ENCODE assay signal across 25 cellular contexts in the genomic region with DNA sequence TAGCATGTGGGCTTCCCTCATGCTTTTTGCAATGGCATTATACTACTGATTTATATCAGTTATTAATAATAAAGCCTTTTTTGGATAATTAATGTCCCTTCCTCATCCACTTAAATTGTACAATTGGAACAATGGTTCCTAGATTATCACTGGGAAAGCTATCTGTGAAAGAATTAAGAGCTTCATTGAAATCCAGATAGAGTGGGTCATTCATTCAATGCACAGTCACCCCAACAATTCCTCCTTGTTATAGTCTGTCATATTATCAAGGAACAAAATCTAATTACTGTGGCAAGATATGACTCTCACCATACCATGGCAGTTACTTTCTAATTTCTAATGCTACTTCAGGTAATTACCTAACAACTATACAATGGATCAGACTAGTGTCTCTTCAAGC.
"Had no signal": no experiment of that assay in that cellular context is flagged by ENCODE, and none has a peak within 500 bp of the region (broad histone marks: within the 10 kb centered on the region; RNA-seq: fewer than 3 reads in every experiment).

No MANE protein-coding gene starts in this region.

- H3K36me3 Mint-ChIP-seq: natural killer cell treated with Interleukin-12 subunit alpha and Interleukin-12 subunit beta and Interleukin-15 and Interleukin-18, amount 100 ng/mL, for 72 hours had no signal

- H3K4me3 Mint-ChIP-seq: naive thymus-derived CD8-positive, alpha-beta T cell; natural killer cell treated with Interleukin-12 subunit alpha and Interleukin-12 subunit beta and Interleukin-15 and Interleukin-18, amount 100 ng/mL, for 72 hours; nephron progenitor cell; neural crest cell; stimulated activated effector memory CD8-positive, alpha-beta T cell treated with anti-CD3 and anti-CD28 coated beads, Interleukin-12 subunit alpha, Interleukin-12 subunit beta, amount 100 ng/mL, for 72 hours; stimulated activated naive B cell treated with anti-CD40 and anti-IgM and Interleukin-4, amounts not matched to agents 10 μg/mL and 1 μg/mL and 100 μg/mL, for 72 hours; stimulated activated naive CD8-positive, alpha-beta T cell treated with anti-CD3 and anti-CD28 coated beads, Interleukin-15, Interleukin-2, amounts not matched to agents 100 ng/mL and 50 ng/mL, for 24 hours had no signal

- H3K27me3 Mint-ChIP-seq: naive thymus-derived CD8-positive, alpha-beta T cell; natural killer cell treated with Interleukin-12 subunit alpha and Interleukin-12 subunit beta and Interleukin-15 and Interleukin-18, amount 100 ng/mL, for 72 hours; progenitor cell of endocrine pancreas; stimulated activated naive B cell treated with anti-CD40 and anti-IgM and Interleukin-4, amounts not matched to agents 10 μg/mL and 1 μg/mL and 100 μg/mL, for 72 hours; stimulated activated naive CD8-positive, alpha-beta T cell treated with anti-CD3 and anti-CD28 coated beads, Interleukin-15, Interleukin-2, amounts not matched to agents 100 ng/mL and 50 ng/mL, for 24 hours had no signal

- ATAC-seq: naive thymus-derived CD8-positive, alpha-beta T cell; natural killer cell treated with Interleukin-12 subunit alpha and Interleukin-12 subunit beta and Interleukin-15 and Interleukin-18, amount 100 ng/mL, for 72 hours; pancreas; psoas muscle; right cardiac atrium; right lobe of liver; stimulated activated effector memory CD8-positive, alpha-beta T cell treated with anti-CD3 and anti-CD28 coated beads, Interleukin-12 subunit alpha, Interleukin-12 subunit beta, amount 100 ng/mL, for 72 hours; stimulated activated naive B cell treated with anti-CD40 and anti-IgM and Interleukin-4, amounts not matched to agents 10 μg/mL and 1 μg/mL and 100 μg/mL, for 72 hours had no signal

- H3K9me3 Mint-ChIP-seq: naive thymus-derived CD8-positive, alpha-beta T cell; natural killer cell treated with Interleukin-12 subunit alpha and Interleukin-12 subunit beta and Interleukin-15 and Interleukin-18, amount 100 ng/mL, for 72 hours; neural crest cell; stimulated activated effector memory CD8-positive, alpha-beta T cell treated with anti-CD3 and anti-CD28 coated beads, Interleukin-12 subunit alpha, Interleukin-12 subunit beta, amount 100 ng/mL, for 72 hours; stimulated activated naive B cell treated with anti-CD40 and anti-IgM and Interleukin-4, amounts not matched to agents 10 μg/mL and 1 μg/mL and 100 μg/mL, for 72 hours had no signal

- H3K27ac Mint-ChIP-seq: naive thymus-derived CD8-positive, alpha-beta T cell; nephron progenitor cell; progenitor cell of endocrine pancreas; stimulated activated effector memory CD8-positive, alpha-beta T cell treated with anti-CD3 and anti-CD28 coated beads, Interleukin-12 subunit alpha, Interleukin-12 subunit beta, amount 100 ng/mL, for 72 hours; stimulated activated naive B cell treated with anti-CD40 and anti-IgM and Interleukin-4, amounts not matched to agents 10 μg/mL and 1 μg/mL and 100 μg/mL, for 72 hours; stimulated activated naive CD8-positive, alpha-beta T cell treated with anti-CD3 and anti-CD28 coated beads, Interleukin-15, Interleukin-2, amounts not matched to agents 100 ng/mL and 50 ng/mL, for 24 hours had no signal

- DNase-seq: naive thymus-derived CD8-positive, alpha-beta T cell; nephron progenitor cell; nucleus accumbens; pancreas; posterior cingulate gyrus; psoas muscle; right cardiac atrium; right lobe of liver; sigmoid colon; small intestine; stimulated activated CD4-positive, alpha-beta T cell treated with anti-CD3 and anti-CD28 coated beads, Interleukin-15, amount 100 ng/mL, for 24 hours; stimulated activated CD4-positive, alpha-beta T cell treated with anti-CD3 and anti-CD28 coated beads, Interleukin-2, amount 100 ng/mL, for 24 hours; stimulated activated CD4-positive, alpha-beta T cell treated with anti-CD3 and anti-CD28 coated beads, Interleukin-2, amount 100 ng/mL, for 48 hours; stimulated activated CD4-positive, alpha-beta T cell treated with anti-CD3 and anti-CD28 coated beads, Interleukin-4, amount 100 ng/mL, for 24 hours; stimulated activated naive B cell treated with anti-CD40 and anti-IgM and Interleukin-4, amounts not matched to agents 10 μg/mL and 1 μg/mL and 100 μg/mL, for 72 hours; stimulated activated naive CD4-positive, alpha-beta T cell treated with Interleukin-2 at 50 U/mL for 16 hours; stomach; thyroid gland; trophoblast cell; upper lobe of left lung had no signal
